15 cellular contexts compared by ENCODE assay signal in genomic region chr5:138565100-138565821, GRCh38. TPM values are rescaled to one million over a fixed set of nuclear protein-coding genes. Genes with fewer than 3 reads are reported as not detected.
DNase-seq lines count a peak whose midpoint lies in the region; ATAC-seq lines count a peak whose summit lies in the region.
"Had no signal": no experiment of that assay in that cellular context is flagged by ENCODE, and none has a peak within 500 bp of the region (broad histone marks: within the 10 kb centered on the region; RNA-seq: fewer than 3 reads in every experiment).

No MANE protein-coding gene starts in this region.

- ATAC-seq in T-cell (replicated peaks in 1 of 4): peak; percentile 79 to 94 (median 85)
- peak; percentile 94 for ATAC-seq in central memory CD8-positive, alpha-beta T cell (replicated peaks; ENCODE audit: extremely low read depth, poor library complexity, severe bottlenecking)
- ATAC-seq in stimulated activated naive CD8-positive, alpha-beta T cell treated with anti-CD3 and anti-CD28 coated beads, Interleukin-15, amount 100 ng/mL, for 72 hours: peak; percentile 80
- ATAC-seq: esophagus mucosa had no signal

- POLR2A ChIA-PET in T-cell (lab: Charles Lee): interaction anchor here (0.5 to 1.6 kb wide), 6 partner anchors 10 to 41 kb away, joined by 3 to 7 read pairs (median 4); partner anchors contain the start of gene HSPA9 (in 1 of the 2)

- peaks cover 70% of the 10 kb centered on the region for H3K4me1 Mint-ChIP-seq in activated naive CD4-positive, alpha-beta T cell treated with anti-CD3 and anti-CD28 coated beads, Interleukin-2, amount 50 U/mL, for 24 hours
- H3K4me1 Mint-ChIP-seq in T-cell: peaks cover 47 to 72% (median 63%) of the 10 kb centered on the region in 3 donors
- peaks cover 61% of the 10 kb centered on the region for H3K4me1 Mint-ChIP-seq in central memory CD8-positive, alpha-beta T cell
- H3K4me1 Mint-ChIP-seq in stimulated activated naive CD8-positive, alpha-beta T cell treated with anti-CD3 and anti-CD28 coated beads, Interleukin-15, amount 100 ng/mL, for 72 hours: peaks cover 75% of the 10 kb centered on the region

- peak overlapping the region; percentile 39 for H3K4me3 Mint-ChIP-seq in activated naive CD4-positive, alpha-beta T cell treated with anti-CD3 and anti-CD28 coated beads, Interleukin-2, amount 50 U/mL, for 24 hours
- peak overlapping the region; percentile 26 to 39 (median 34) for H3K4me3 Mint-ChIP-seq in T-cell
- peak overlapping the region; percentile 73 for H3K4me3 Mint-ChIP-seq in central memory CD8-positive, alpha-beta T cell
- no peak overlapping the region for H3K4me3 Mint-ChIP-seq in stimulated activated naive CD8-positive, alpha-beta T cell treated with anti-CD3 and anti-CD28 coated beads, Interleukin-15, amount 100 ng/mL, for 72 hours

- H3K27ac Mint-ChIP-seq in activated naive CD4-positive, alpha-beta T cell treated with anti-CD3 and anti-CD28 coated beads, Interleukin-2, amount 50 U/mL, for 24 hours: peak overlapping the region; percentile 64
- H3K27ac Mint-ChIP-seq in T-cell: peak overlapping the region; percentile 84 to 92
- H3K27ac Mint-ChIP-seq in central memory CD8-positive, alpha-beta T cell (ENCODE audit: low read depth): peak overlapping the region; percentile 86
- peak overlapping the region; percentile 44 to 65 for H3K27ac Mint-ChIP-seq in stimulated activated naive CD8-positive, alpha-beta T cell treated with anti-CD3 and anti-CD28 coated beads, Interleukin-15, amount 100 ng/mL, for 72 hours

- H3K27me3 Mint-ChIP-seq in activated naive CD4-positive, alpha-beta T cell treated with anti-CD3 and anti-CD28 coated beads, Interleukin-2, amount 50 U/mL, for 24 hours: no peaks in the 10 kb centered on the region
- no peaks in the 10 kb centered on the region for H3K27me3 Mint-ChIP-seq in T-cell
- no peaks in the 10 kb centered on the region for H3K27me3 Mint-ChIP-seq in central memory CD8-positive, alpha-beta T cell
- no peaks in the 10 kb centered on the region for H3K27me3 Mint-ChIP-seq in stimulated activated naive CD8-positive, alpha-beta T cell treated with anti-CD3 and anti-CD28 coated beads, Interleukin-15, amount 100 ng/mL, for 72 hours

- CTCF ChIA-PET in T-cell (lab: Charles Lee): interaction anchor here (0.9 to 1.9 kb wide), 4 partner anchors 10 to 61 kb away, joined by 3 to 13 read pairs (median 7); partner anchors contain the start of genes ETF1 (in 1 of the 2) and HSPA9 (in 1 of the 2)

- H3K36me3 Mint-ChIP-seq in activated naive CD4-positive, alpha-beta T cell treated with anti-CD3 and anti-CD28 coated beads, Interleukin-2, amount 50 U/mL, for 24 hours: peaks cover 35% of the 10 kb centered on the region
- peaks cover 59% of the 10 kb centered on the region for H3K36me3 Mint-ChIP-seq in T-cell
- peaks cover 76% of the 10 kb centered on the region for H3K36me3 Mint-ChIP-seq in central memory CD8-positive, alpha-beta T cell (ENCODE audit: insufficient read depth)

- no peaks in the 10 kb centered on the region for H3K9me3 Mint-ChIP-seq in activated naive CD4-positive, alpha-beta T cell treated with anti-CD3 and anti-CD28 coated beads, Interleukin-2, amount 50 U/mL, for 24 hours
- no peaks in the 10 kb centered on the region for H3K9me3 Mint-ChIP-seq in T-cell
- no peaks in the 10 kb centered on the region for H3K9me3 Mint-ChIP-seq in central memory CD8-positive, alpha-beta T cell
- H3K9me3 Mint-ChIP-seq in stimulated activated naive CD8-positive, alpha-beta T cell treated with anti-CD3 and anti-CD28 coated beads, Interleukin-15, amount 100 ng/mL, for 72 hours: no peaks in the 10 kb centered on the region

- no peak for DNase-seq in activated naive CD4-positive, alpha-beta T cell (lab: John Stamatoyannopoulos, UW)
- DNase-seq in T-cell: peak in 23 of 34 experiments; percentile 19 to 60 (median 36)
- DNase-seq in central memory CD8-positive, alpha-beta T cell (ENCODE audit: low spot score in 2 of 2): peak in 1 of 2 donors; percentile 66
- DNase-seq in stimulated activated naive CD8-positive, alpha-beta T cell treated with anti-CD3 and anti-CD28 coated beads, Interleukin-15, amount 100 ng/mL, for 72 hours: no peak
- no peak for DNase-seq in SW 1271 (lab: John Stamatoyannopoulos, UW)
- no peak for DNase-seq in SIG-M5 (lab: John Stamatoyannopoulos, UW)
- DNase-seq in NCI-H526 (lab: John Stamatoyannopoulos, UW): no peak
- DNase-seq: aorta; colonic mucosa; head of caudate nucleus; midbrain; NCI-H1092; stimulated activated naive CD4-positive, alpha-beta T cell treated with Interleukin-2 at 50 U/mL for 16 hours had no signal

RNA-seq across cellular contexts. Expression of gene HSPA9, which starts 9.9 kb away (rescaled TPM):
- 100 to 1,000 TPM; 148 to 299 (median 162) TPM for total RNA-seq in T-cell

RNA-seq across cellular contexts. Expression of gene ETF1, which starts 22.2 kb away (rescaled TPM):
- 100 to 1,000 TPM in 1 of 5 donors, 10 to 100 TPM in 4; 40.1 to 115 (median 43.2) TPM for total RNA-seq in T-cell

Comparison
In these comparisons a context has a peak if more than half of its experiments do, and no peak if none do; other contexts are left out.
1. H3K4me3 Mint-ChIP-seq: peak in activated naive CD4-positive, alpha-beta T cell treated with anti-CD3 and anti-CD28 coated beads, Interleukin-2, amount 50 U/mL, for 24 hours (single experiment), T-cell (3 of 3) and central memory CD8-positive, alpha-beta T cell (single experiment); none in stimulated activated naive CD8-positive, alpha-beta T cell treated with anti-CD3 and anti-CD28 coated beads, Interleukin-15, amount 100 ng/mL, for 72 hours (0 of 2).
2. DNase-seq: peak in T-cell (23 of 34); none in activated naive CD4-positive, alpha-beta T cell (0 of 4), stimulated activated naive CD8-positive, alpha-beta T cell treated with anti-CD3 and anti-CD28 coated beads, Interleukin-15, amount 100 ng/mL, for 72 hours (0 of 2), SW 1271 (0 of 2), SIG-M5 (single experiment) and NCI-H526 (0 of 2).
3. Peak in every context shown above with its lines, with median percentiles within 50 percentile points of each other: H3K27ac Mint-ChIP-seq and ATAC-seq.